In the genomic region with DNA sequence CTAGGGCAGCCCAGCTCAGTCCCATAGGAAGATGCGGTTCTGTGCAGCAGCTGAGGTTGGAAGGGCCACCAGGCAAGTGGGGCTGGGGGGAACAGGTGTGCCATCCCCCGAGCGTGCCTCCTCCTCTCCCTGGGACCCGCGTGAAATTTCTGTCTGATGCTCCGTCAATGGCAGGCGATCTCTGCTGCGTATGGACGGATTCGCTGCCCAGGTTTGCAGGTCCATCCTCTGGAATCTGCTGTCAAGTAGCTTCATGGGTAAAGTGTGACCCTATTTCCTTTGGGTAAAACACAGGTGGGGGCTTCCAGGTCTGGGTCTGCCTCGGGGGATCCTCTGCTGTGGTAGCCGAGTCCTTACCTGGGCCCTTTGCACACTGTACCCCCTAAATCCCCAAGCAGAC, we compare ENCODE assay signal across 22 cellular contexts.
DNase-seq lines count a peak whose midpoint lies in the region; ATAC-seq, FAIRE-seq and TF ChIP-seq lines count a peak whose summit lies in the region.
"Had no signal": no experiment of that assay in that cellular context is flagged by ENCODE, and none has a peak within 500 bp of the region (broad histone marks: within the 10 kb centered on the region; RNA-seq: fewer than 3 reads in every experiment).

No MANE protein-coding gene starts in this region.

- BruUV-seq in HepG2 (replicated peaks; lab: Mats Ljungman, UMichigan), result TSS peak; percentile 77

- in situ Hi-C loops in HepG2 (cut with HindIII; ENCODE audit: extremely low pct_ligation_motif_present, low pct_unique_long_range_greater_than_20kb), result no loop called here

- 93% methylated on average over 8 of the region's 12 CpGs for WGBS in HepG2 (ENCODE audit: low lambda C conversion rate)
- no CpG with 5 or more reads among the region's 12 CpGs for WGBS in right lobe of liver (ENCODE audit: insufficient coverage, low coverage, low lambda C conversion rate, missing lambda C conversion rate)
- 91 to 96% (median 94%) methylated on average over 10 to 12 of the region's 12 CpGs for WGBS in stomach, 5 donors

- POLR2A ChIA-PET in HepG2 (lab: Yijun Ruan, JAX), result interaction anchor here (0.8 to 5.1 kb wide), 15 partner anchors 9 to 432 kb away, joined by 3 to 78 read pairs (median 5); no protein-coding TSS in a partner anchor

- no peak for TF ChIP-seq RAD21 in HepG2 (CRISPR knock-in tag; IDR thresholded peaks at IDR 0.05)

- peaks cover 23% of the 10 kb centered on the region for H3K36me3 Mint-ChIP-seq in progenitor cell of endocrine pancreas (ENCODE audit: insufficient read depth)

- H3K9me3 ChIP-seq in HepG2 (ENCODE audit: low read length), result peaks cover 9% of the 10 kb centered on the region
- H3K9me3 ChIP-seq in right lobe of liver, result no peaks in the 10 kb centered on the region
- peaks cover 0 to 22% (median 20%) of the 10 kb centered on the region in 4 donors for H3K9me3 ChIP-seq in stomach
- H3K9me3 ChIP-seq: Caco-2 had no signal

- TF ChIP-seq POLR2A in HepG2 (IDR thresholded peaks at IDR 0.05; ENCODE audit: insufficient read depth in 1 of 2, low read depth in 2 of 2, low read length in 2 of 2), result no peak
- TF ChIP-seq POLR2A in right lobe of liver (IDR thresholded peaks at IDR 0.05), result no peak
- no peak for TF ChIP-seq POLR2A in stomach (IDR thresholded peaks at IDR 0.05)

- peaks cover 4% of the 10 kb centered on the region for H3K79me2 ChIP-seq in HepG2 (ENCODE audit: insufficient read depth, low read length)

- peaks cover 14% of the 10 kb centered on the region for H3K9me3 Mint-ChIP-seq in progenitor cell of endocrine pancreas (ENCODE audit: low read depth)

- H3K4me3 Mint-ChIP-seq in progenitor cell of endocrine pancreas (ENCODE audit: low read depth), result no peak overlapping the region
- H3K4me3 Mint-ChIP-seq: B cell; CD4-positive, alpha-beta memory T cell had no signal

- no peaks in the 10 kb centered on the region for H3K36me3 ChIP-seq in HepG2 (replicated peaks in 1 of 2; ENCODE audit: control insufficient read depth in 1 of 2, insufficient read depth in 2 of 2, low read length in 2 of 2)
- H3K36me3 ChIP-seq in right lobe of liver, result no peaks in the 10 kb centered on the region
- H3K36me3 ChIP-seq in stomach, result no peaks in the 10 kb centered on the region

- TF ChIP-seq CTCF in HepG2 (CRISPR knock-in tag; IDR thresholded peaks at IDR 0.05) (no peak), right lobe of liver (IDR thresholded peaks at IDR 0.05) (no peak), coronary artery (IDR thresholded peaks at IDR 0.05) (no peak), progenitor cell of endocrine pancreas (IDR thresholded peaks at IDR 0.05; ENCODE audit: unreplicated experiment) (no peak), stomach (IDR thresholded peaks at IDR 0.05) (no peak)

- TF ChIP-seq EP300 in HepG2 (IDR thresholded peaks at IDR 0.05; ENCODE audit: low read depth in 2 of 2, low read length in 2 of 2) (no peak), HepG2 (CRISPR knock-in tag; IDR thresholded peaks at IDR 0.05; ENCODE audit: borderline replicate concordance) (no peak), stomach (IDR thresholded peaks at IDR 0.05) (no peak)

- peak overlapping the region; percentile 59 for H3K9ac ChIP-seq in HepG2 (ENCODE audit: insufficient read depth, low read depth, low read length)
- H3K9ac ChIP-seq: GM23248 had no signal

- no peak for ATAC-seq in HepG2
- no peak for ATAC-seq in right lobe of liver
- ATAC-seq in HG02884 (IDR thresholded peaks at IDR 0.05; ENCODE audit: unreplicated experiment), result no peak
- no peak for ATAC-seq in HG03571 (IDR thresholded peaks at IDR 0.05; ENCODE audit: unreplicated experiment)

- H3K27me3 Mint-ChIP-seq in progenitor cell of endocrine pancreas, result no peaks in the 10 kb centered on the region
- H3K27me3 Mint-ChIP-seq: B cell; CD4-positive, alpha-beta memory T cell had no signal

- peaks cover 23% of the 10 kb centered on the region for H3K4me1 Mint-ChIP-seq in progenitor cell of endocrine pancreas (ENCODE audit: low read depth)
- H3K4me1 Mint-ChIP-seq: B cell; CD4-positive, alpha-beta memory T cell had no signal

- H3K27me3 ChIP-seq in HepG2 (ENCODE audit: control insufficient read depth in 1 of 2, insufficient read depth in 2 of 2, low read length in 2 of 2) (no peaks in the 10 kb centered on the region), right lobe of liver (no peaks in the 10 kb centered on the region), stomach (peaks cover 0 to 8% (median 0%) of the 10 kb centered on the region in 3 donors)

- H3K27ac Mint-ChIP-seq in progenitor cell of endocrine pancreas, result peak overlapping the region; percentile 96
- H3K27ac Mint-ChIP-seq: B cell; CD4-positive, alpha-beta memory T cell had no signal

- H3K27ac ChIP-seq in HepG2 (ENCODE audit: extremely low read length, insufficient read depth, low read length) (peak overlapping the region; percentile 94), right lobe of liver (no peak overlapping the region), coronary artery (peak overlapping the region; percentile 75 to 82), stomach (no peak overlapping the region)
- H3K27ac ChIP-seq: 22Rv1, GM23248 had no signal

- no peak for DNase-seq in HepG2 (ENCODE audit: low spot score)
- no peak for DNase-seq in right lobe of liver
- no peak for DNase-seq in coronary artery (ENCODE audit: low spot score)
- DNase-seq in progenitor cell of endocrine pancreas (ENCODE audit: low spot score, unreplicated experiment), result no peak
- no peak for DNase-seq in stomach
- no peak for DNase-seq in NCI-H1092 (lab: John Stamatoyannopoulos, UW)
- DNase-seq: C1 segment of cervical spinal cord; Caco-2; CD4-positive, alpha-beta memory T cell; DMS153; DND-41; GM23248; H7; HCEC 1CT had no signal

- peaks cover 81% of the 10 kb centered on the region for H3K4me1 ChIP-seq in HepG2 (ENCODE audit: insufficient read depth, low read length)
- no peaks in the 10 kb centered on the region for H3K4me1 ChIP-seq in right lobe of liver
- peaks cover 14 to 27% (median 21%) of the 10 kb centered on the region in 4 donors for H3K4me1 ChIP-seq in stomach

- intact Hi-C loops in HepG2 (cut with micrococcal nuclease; ENCODE audit: unreplicated experiment), result no loop called here
- intact Hi-C loops in right lobe of liver (cut with DNase I), result no loop called here
- intact Hi-C loops in stomach (cut with DNase I; ENCODE audit: low total_unique reads), result no loop called here

- no peak for FAIRE-seq in HepG2 (lab: Jason Lieb, UNC)
- FAIRE-seq: A204.1, G401.6, GM12892, H1 had no signal

- no peaks in the 10 kb centered on the region for H4K20me1 ChIP-seq in HepG2 (ENCODE audit: insufficient read depth, low read length)

- CTCF ChIA-PET in HepG2 (lab: Yijun Ruan, JAX; ENCODE audit: low intra/inter-chr PET ratio, low total read pairs), result no interaction called here

- H3K4me2 ChIP-seq in HepG2 (ENCODE audit: low read depth, low read length), result peak overlapping the region; percentile 68; the same call in 1 of the 2 replicates

- H3K4me3 ChIP-seq in HepG2 (replicated peaks in 1 of 3; ENCODE audit: insufficient read depth in 1 of 3, low read depth in 2 of 3, low read length in 3 of 3) (peak overlapping the region in 1 of 3 experiments; percentile 30; a peak in 1 of 6 replicates), right lobe of liver (no peak overlapping the region), coronary artery (no peak overlapping the region), stomach (no peak overlapping the region)
- H3K4me3 ChIP-seq: GM23248 had no signal

- no peak overlapping the region for H2AFZ ChIP-seq in HepG2 (ENCODE audit: low read length)
- H2AFZ ChIP-seq: GM23248 had no signal

TF ChIP-seq in HepG2, 621 proteins besides CTCF, POLR2A, EP300 and RAD21 (continues in another document):
- no peak for TF ChIP-seq SATB2 (CRISPR knock-in tag; IDR thresholded peaks at IDR 0.05)
- TF ChIP-seq, protein P1, sequence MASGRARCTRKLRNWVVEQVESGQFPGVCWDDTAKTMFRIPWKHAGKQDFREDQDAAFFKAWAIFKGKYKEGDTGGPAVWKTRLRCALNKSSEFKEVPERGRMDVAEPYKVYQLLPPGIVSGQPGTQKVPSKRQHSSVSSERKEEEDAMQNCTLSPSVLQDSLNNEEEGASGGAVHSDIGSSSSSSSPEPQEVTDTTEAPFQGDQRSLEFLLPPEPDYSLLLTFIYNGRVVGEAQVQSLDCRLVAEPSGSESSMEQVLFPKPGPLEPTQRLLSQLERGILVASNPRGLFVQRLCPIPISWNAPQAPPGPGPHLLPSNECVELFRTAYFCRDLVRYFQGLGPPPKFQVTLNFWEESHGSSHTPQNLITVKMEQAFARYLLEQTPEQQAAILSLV (CRISPR knock-in tag; IDR thresholded peaks at IDR 0.05; ENCODE audit: borderline replicate concordance), result peak; percentile 47; the same call in 1 of the 2 replicates
- no peak for TF ChIP-seq EHMT2 (IDR thresholded peaks at IDR 0.05; ENCODE audit: borderline replicate concordance, low read depth, low read length)
- TF ChIP-seq, protein P2, sequence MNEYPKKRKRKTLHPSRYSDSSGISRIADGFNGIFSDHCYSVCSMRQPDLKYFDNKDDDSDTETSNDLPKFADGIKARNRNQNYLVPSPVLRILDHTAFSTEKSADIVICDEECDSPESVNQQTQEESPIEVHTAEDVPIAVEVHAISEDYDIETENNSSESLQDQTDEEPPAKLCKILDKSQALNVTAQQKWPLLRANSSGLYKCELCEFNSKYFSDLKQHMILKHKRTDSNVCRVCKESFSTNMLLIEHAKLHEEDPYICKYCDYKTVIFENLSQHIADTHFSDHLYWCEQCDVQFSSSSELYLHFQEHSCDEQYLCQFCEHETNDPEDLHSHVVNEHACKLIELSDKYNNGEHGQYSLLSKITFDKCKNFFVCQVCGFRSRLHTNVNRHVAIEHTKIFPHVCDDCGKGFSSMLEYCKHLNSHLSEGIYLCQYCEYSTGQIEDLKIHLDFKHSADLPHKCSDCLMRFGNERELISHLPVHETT (CRISPR knock-in tag; conservative IDR thresholded peaks at IDR 0.05), result no peak
- TF ChIP-seq ZNF431 (CRISPR knock-in tag; IDR thresholded peaks at IDR 0.05; ENCODE audit: borderline replicate concordance, low read depth), result no peak
- peak; percentile 96 for TF ChIP-seq ZBTB38 (CRISPR knock-in tag; IDR thresholded peaks at IDR 0.05)
- no peak for TF ChIP-seq SNRNP70 (IDR thresholded peaks at IDR 0.05; ENCODE audit: low read depth, low read length)
- no peak for TF ChIP-seq KDM5A (IDR thresholded peaks at IDR 0.05; ENCODE audit: borderline replicate concordance, low read length)
- peak; percentile 7 for TF ChIP-seq PHF5A (CRISPR knock-in tag; IDR thresholded peaks at IDR 0.05; ENCODE audit: low read depth, unreplicated experiment)
- TF ChIP-seq GPN1 (CRISPR knock-in tag; IDR thresholded peaks at IDR 0.05; ENCODE audit: borderline replicate concordance), result no peak

Comparison
In these comparisons a context has a peak if more than half of its experiments do, and no peak if none do; other contexts are left out.
1. H3K27ac ChIP-seq: peak in HepG2 (single experiment) and coronary artery (2 of 2); none in right lobe of liver (0 of 3) and stomach (0 of 5).